Comparison of ENCODE assay signal across 10 cellular contexts in genomic region chr18:45441110-45441842, GRCh38.
DNase-seq lines count a peak whose midpoint lies in the region; ATAC-seq and TF ChIP-seq lines count a peak whose summit lies in the region.
"Had no signal": no experiment of that assay in that cellular context is flagged by ENCODE, and none has a peak within 500 bp of the region (broad histone marks: within the 10 kb centered on the region; RNA-seq: fewer than 3 reads in every experiment).

No MANE protein-coding gene starts in this region.

- H3K36me3 ChIP-seq in BJ (ENCODE audit: control insufficient read depth, insufficient read depth, low read length) (no peaks in the 10 kb centered on the region), mucosa of descending colon (ENCODE audit: low read depth) (no peaks in the 10 kb centered on the region)
- H3K36me3 ChIP-seq: suprapubic skin had no signal

- peaks cover 3% of the 10 kb centered on the region for H3K27me3 ChIP-seq in BJ (ENCODE audit: control insufficient read depth, insufficient read depth, low read length)
- H3K27me3 ChIP-seq: suprapubic skin had no signal

- ATAC-seq in mucosa of descending colon = peak; percentile 14
- no peak for ATAC-seq in GM18502 (IDR thresholded peaks at IDR 0.05; ENCODE audit: poor library complexity, unreplicated experiment)

- intact Hi-C loops in mucosa of descending colon (cut with DNase I, micrococcal nuclease) = no loop called here

- no peaks in the 10 kb centered on the region for H3K9me3 ChIP-seq in mucosa of descending colon
- H3K9me3 ChIP-seq: suprapubic skin had no signal

- DNase-seq in BJ (ENCODE audit: low read depth) = no peak
- DNase-seq in LNCaP clone FGC (ENCODE audit: low read depth) = no peak
- DNase-seq in cardiac fibroblast (ENCODE audit: low read depth in 2 of 2) = peak; percentile 9 to 14
- peak in 1 of 3 donors; percentile 20 for DNase-seq in mucosa of descending colon
- DNase-seq in NCI-H1092 (lab: John Stamatoyannopoulos, UW) = no peak
- no peak for DNase-seq in NOMO-1 (lab: John Stamatoyannopoulos, UW; ENCODE audit: unreplicated experiment in 2 of 2)
- no peak for DNase-seq in T-helper 1 cell
- DNase-seq: Right ventricle myocardium superior had no signal

- TF ChIP-seq CTCF in BJ (IDR thresholded peaks at IDR 0.05; ENCODE audit: insufficient read depth, low read depth, low read length) (peak; percentile 53), LNCaP clone FGC (IDR thresholded peaks at IDR 0.05; ENCODE audit: control insufficient read depth, extremely low read depth, insufficient read depth) (peak; percentile 60), cardiac fibroblast (IDR thresholded peaks at IDR 0.05; ENCODE audit: low read depth, low read length) (no peak), mucosa of descending colon (IDR thresholded peaks at IDR 0.05) (no peak)

- CTCF ChIA-PET in BJ (lab: Yijun Ruan, JAX) = interaction anchor here (0.7 to 1.2 kb wide), 6 partner anchors 28 to 1820 kb away, joined by 3 to 4 read pairs (median 4); no protein-coding TSS in a partner anchor

- POLR2A ChIA-PET in BJ (lab: Charles Lee) = no interaction called here

- H3K4me1 ChIP-seq in mucosa of descending colon (ENCODE audit: low read depth) = no peaks in the 10 kb centered on the region

- H3K4me3 ChIP-seq in BJ (ENCODE audit: low read depth, low read length) (no peak overlapping the region), LNCaP clone FGC (ENCODE audit: low read depth, low read length) (no peak overlapping the region), cardiac fibroblast (replicated peaks in 1 of 2; ENCODE audit: low read depth in 2 of 2, low read length in 2 of 2) (no peak overlapping the region), mucosa of descending colon (no peak overlapping the region)
- H3K4me3 ChIP-seq: suprapubic skin had no signal

Comparison
In these comparisons a context has a peak if more than half of its experiments do, and no peak if none do; other contexts are left out.
1. DNase-seq: peak in cardiac fibroblast (2 of 2); none in BJ (single experiment), LNCaP clone FGC (single experiment), NCI-H1092 (single experiment), NOMO-1 (0 of 2) and T-helper 1 cell (0 of 5).
2. CTCF ChIP-seq: peak in BJ (single experiment) and LNCaP clone FGC (single experiment); none in cardiac fibroblast (single experiment) and mucosa of descending colon (single experiment).